In the genomic region with DNA sequence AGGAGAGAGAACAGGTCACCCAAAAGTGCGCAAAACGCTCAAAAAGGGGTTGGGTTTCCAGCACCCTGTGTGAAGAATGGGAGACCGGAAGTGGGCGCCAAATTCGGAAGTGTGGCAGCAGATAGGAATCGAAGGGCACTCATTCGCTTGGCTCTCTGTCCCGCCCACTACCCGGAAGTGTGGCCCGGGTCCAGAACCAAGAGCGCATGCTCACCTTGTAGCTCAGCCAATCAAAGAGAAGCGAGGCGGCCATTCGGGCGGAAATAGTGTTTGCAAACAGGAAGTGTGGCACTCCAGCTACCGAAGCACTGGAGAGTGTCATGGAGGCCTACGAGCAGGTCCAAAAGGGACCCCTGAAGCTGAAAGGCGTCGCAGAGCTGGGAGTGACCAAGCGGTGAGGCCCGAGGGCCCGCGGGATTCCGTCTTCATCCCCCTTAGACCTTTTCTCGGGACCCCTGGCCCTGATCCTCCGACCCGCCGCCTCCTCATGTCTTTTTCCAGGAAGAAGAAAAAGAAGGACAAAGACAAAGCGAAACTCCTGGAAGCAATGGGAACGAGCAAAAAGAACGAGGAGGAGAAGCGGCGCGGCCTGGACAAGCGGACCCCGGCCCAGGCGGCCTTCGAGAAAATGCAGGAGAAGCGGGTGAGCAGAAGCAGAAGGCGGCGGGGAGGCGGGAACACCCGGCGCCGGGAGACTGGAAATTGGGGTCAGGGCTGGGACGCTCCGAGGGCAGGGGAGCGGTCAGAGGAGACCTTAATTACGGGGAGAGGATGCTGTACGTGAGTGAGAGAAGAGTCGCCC, we compare ENCODE assay signal across 8 cellular contexts. TPM values are rescaled to one million over a fixed set of nuclear protein-coding genes. Genes with fewer than 3 reads are reported as not detected.
DNase-seq lines count a peak whose midpoint lies in the region; FAIRE-seq and TF ChIP-seq lines count a peak whose summit lies in the region.

A gene (plus strand): TSS at position 288 of the 802 bp plus-strand sequence. CDS start 33 bp downstream, at position 321.

- CTCF ChIA-PET in activated naive CD4-positive, alpha-beta T cell treated with anti-CD3 and anti-CD28 coated beads for 36 hours (lab: Charles Lee) = interaction anchor here (0.6 to 3.3 kb wide), 22 partner anchors 11 to 1113 kb away, joined by 3 to 33 read pairs (median 5); a partner anchor contains a TSS

- H3K4me3 Mint-ChIP-seq in activated naive CD4-positive, alpha-beta T cell treated with anti-CD3 and anti-CD28 coated beads for 36 hours = peak within 1 kb of the TSS; percentile 98

- H3K27me3 ChIP-seq in neuronal stem cell (ENCODE audit: control insufficient read depth in 3 of 3, insufficient read depth in 3 of 3, low read depth in 1 of 3, low read length in 3 of 3) = no peaks in the 10 kb centered on the region

- peak within 1 kb of the TSS; percentile 43 for H3K27ac ChIP-seq in neuronal stem cell (replicated peaks; ENCODE audit: low read length)

- no peak within 1 kb of the TSS for H2BK15ac ChIP-seq in neuronal stem cell (ENCODE audit: low read length)

- H3K4me3 ChIP-seq in HFF-Myc (replicated peaks; ENCODE audit: low read depth, low read length) (peak within 1 kb of the TSS; percentile 93), neuronal stem cell (ENCODE audit: low read length in 2 of 2) (peak within 1 kb of the TSS; percentile 70 to 93)

- peak within 1 kb of the TSS; percentile 34 for H3K9ac ChIP-seq in neuronal stem cell (ENCODE audit: low read depth, low read length, poor library complexity)

- peaks cover 22 to 37% of the 10 kb centered on the region in 2 donors for H3K36me3 ChIP-seq in neuronal stem cell (replicated peaks in 1 of 2; ENCODE audit: control insufficient read depth in 2 of 2, insufficient read depth in 2 of 2, low read length in 2 of 2)

- H3K23ac ChIP-seq in neuronal stem cell (ENCODE audit: low read depth, low read length, poor library complexity) = no peak within 1 kb of the TSS

- peaks cover 12% of the 10 kb centered on the region for H3K36me3 Mint-ChIP-seq in activated naive CD4-positive, alpha-beta T cell treated with anti-CD3 and anti-CD28 coated beads for 36 hours (ENCODE audit: low read depth)

- peaks cover 0 to 2% of the 10 kb centered on the region in 2 donors for H3K9me3 ChIP-seq in neuronal stem cell (replicated peaks in 1 of 2; ENCODE audit: control insufficient read depth in 2 of 2, insufficient read depth in 1 of 2, low read depth in 1 of 2, low read length in 2 of 2)

- DNase-seq in GM04503 (ENCODE audit: low read depth) (peak; percentile 96), HFF-Myc (ENCODE audit: extremely low read depth, low read depth) (peak; percentile 98), NAMALWA (ENCODE audit: low spot score) (peak; percentile 100), SK-N-DZ (ENCODE audit: low spot score) (peak; percentile 98), frontal cortex (ENCODE audit: low spot score in 2 of 2) (peak; percentile 83 to 98), neuronal stem cell (ENCODE audit: low spot score) (peak; percentile 97)
- peak; percentile 100 for DNase-seq in activated naive CD4-positive, alpha-beta T cell treated with anti-CD3 and anti-CD28 coated beads for 36 hours

- no peaks in the 10 kb centered on the region for H3K4me1 ChIP-seq in neuronal stem cell (ENCODE audit: control insufficient read depth in 2 of 2, insufficient read depth in 1 of 2, low read depth in 1 of 2, low read length in 2 of 2)

- no peak within 1 kb of the TSS for H2BK5ac ChIP-seq in neuronal stem cell (ENCODE audit: low read length)

- no CpG with 5 or more reads among the region's 51 CpGs for WGBS in neuronal stem cell (ENCODE audit: extremely low coverage in 2 of 2, insufficient read length in 2 of 2, insufficient replicate concordance in 1 of 2), 2 donors

- H2AK5ac ChIP-seq in neuronal stem cell (ENCODE audit: low read depth, low read length) = peak within 1 kb of the TSS; percentile 6

- peak within 1 kb of the TSS; percentile 84 for H2AFZ ChIP-seq in neuronal stem cell (ENCODE audit: low read length)

- H3K4me2 ChIP-seq in neuronal stem cell (ENCODE audit: insufficient read depth, low read length, poor library complexity, severe bottlenecking) = peak within 1 kb of the TSS; percentile 65

- H3K9me3 Mint-ChIP-seq in activated naive CD4-positive, alpha-beta T cell treated with anti-CD3 and anti-CD28 coated beads for 36 hours = no peaks in the 10 kb centered on the region

- no peak within 1 kb of the TSS for H3K14ac ChIP-seq in neuronal stem cell (ENCODE audit: low read length)

- H3K4ac ChIP-seq in neuronal stem cell (ENCODE audit: low read length) = no peak within 1 kb of the TSS

- intact Hi-C loops in activated naive CD4-positive, alpha-beta T cell treated with anti-CD3 and anti-CD28 coated beads for 36 hours (cut with micrococcal nuclease) = loop anchor here (1.0 kb wide), 4 partner anchors 12 to 119 kb away; a partner anchor contains a TSS

- peak; percentile 79 for FAIRE-seq in frontal cortex (lab: Jason Lieb, UNC)

- H3K27ac Mint-ChIP-seq in activated naive CD4-positive, alpha-beta T cell treated with anti-CD3 and anti-CD28 coated beads for 36 hours = peak within 1 kb of the TSS; percentile 95

- no peak within 1 kb of the TSS for H4K91ac ChIP-seq in neuronal stem cell (ENCODE audit: low read depth, low read length, poor library complexity)

- H3K18ac ChIP-seq in neuronal stem cell (ENCODE audit: low read length) = peak within 1 kb of the TSS; percentile 17

- no peak within 1 kb of the TSS for H2BK12ac ChIP-seq in neuronal stem cell (ENCODE audit: low read length)

- no peak within 1 kb of the TSS for H2BK120ac ChIP-seq in neuronal stem cell (ENCODE audit: low read depth, low read length)

- H4K8ac ChIP-seq in neuronal stem cell (ENCODE audit: low read depth, low read length) = peak within 1 kb of the TSS; percentile 52

- peaks cover 32% of the 10 kb centered on the region for H3K4me1 Mint-ChIP-seq in activated naive CD4-positive, alpha-beta T cell treated with anti-CD3 and anti-CD28 coated beads for 36 hours (ENCODE audit: low read depth)

- H3K79me1 ChIP-seq in neuronal stem cell (ENCODE audit: low read depth, low read length) = peaks cover 6% of the 10 kb centered on the region

- TF ChIP-seq CTCF in HFF-Myc (IDR thresholded peaks at IDR 0.05; ENCODE audit: low read depth, low read length, missing control alignments) (peak; percentile 13), subcutaneous adipose tissue (IDR thresholded peaks at IDR 0.05; ENCODE audit: low read depth) (no peak)

- no peaks in the 10 kb centered on the region for H3K27me3 Mint-ChIP-seq in activated naive CD4-positive, alpha-beta T cell treated with anti-CD3 and anti-CD28 coated beads for 36 hours (ENCODE audit: low read depth)

RNA-seq across cellular contexts. Expression of the gene that starts here (rescaled TPM):
- 186 and 197 TPM in 2 replicates for polyA plus RNA-seq in SK-N-DZ (2014; cell fraction: cytosol; rRNA removed)
- polyA plus RNA-seq in SK-N-DZ (2014; cell fraction: nucleus; rRNA removed) = 102 and 119 TPM in 2 replicates
- 10 to 100 TPM; 38.2 to 41.9 TPM for total RNA-seq in activated naive CD4-positive, alpha-beta T cell treated with anti-CD3 and anti-CD28 coated beads for 36 hours
- total RNA-seq in frontal cortex (122 TPM), subcutaneous adipose tissue (10 to 100 TPM; 65.7 to 78.6 (median 77.6) TPM)
- 87.0 TPM for polyA plus RNA-seq in neuronal stem cell (2013, experiment 1 of 2)
- polyA plus RNA-seq in neuronal stem cell (2013, experiment 2 of 2) = 83.2 TPM

Comparison
In these comparisons a context has a peak if more than half of its experiments do, and no peak if none do; other contexts are left out.
1. Peak in every context shown above with its lines: DNase-seq, H3K4me3 ChIP-seq and H3K27ac ChIP-seq.